1 cellular context compared by ENCODE assay signal in the genomic region with DNA sequence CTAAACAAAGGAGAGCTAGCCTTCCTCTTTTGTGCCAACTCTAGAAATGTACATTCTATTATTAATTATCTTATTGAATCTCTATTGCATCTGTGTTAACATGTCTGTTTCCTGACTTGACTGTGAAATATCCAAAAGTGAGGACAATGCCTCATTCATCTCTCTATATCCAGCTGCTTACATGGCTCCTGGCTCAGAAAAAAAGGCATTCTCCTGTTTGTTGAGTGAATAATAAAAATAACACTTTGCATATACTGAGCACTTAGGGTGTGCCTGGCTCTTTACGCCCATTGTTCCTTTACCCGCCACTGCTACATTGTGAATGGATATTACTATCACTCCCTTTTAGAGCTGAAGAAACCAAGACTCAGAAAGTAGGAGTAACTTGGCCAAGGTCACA.
TF ChIP-seq lines count a peak whose summit lies in the region.

No MANE protein-coding gene starts in this region.

TF ChIP-seq in K562, 482 proteins besides CTCF, POLR2A, EP300 and RAD21:
- TF ChIP-seq ZNF3 (CRISPR knock-in tag; IDR thresholded peaks at IDR 0.05) (peak; percentile 56; the same call in 1 of the 2 replicates), OTX1 (CRISPR knock-in tag; IDR thresholded peaks at IDR 0.05) (no peak), BACH1 (tag; IDR thresholded peaks at IDR 0.05) (no peak), RBM25 (IDR thresholded peaks at IDR 0.05; ENCODE audit: low read depth, low read length, severe bottlenecking) (peak; percentile 63), KDM2B (CRISPR knock-in tag; IDR thresholded peaks at IDR 0.05) (no peak)
